ENCODE assay signal across 14 cellular contexts in genomic region chr12:4819654-4820053, GRCh38.
A peak's percentile ranks its signal among the peaks of the same experiment; 100 is the strongest.
DNase-seq lines count a peak whose midpoint lies in the region; ATAC-seq and FAIRE-seq lines count a peak whose summit lies in the region.
"Had no signal": no experiment of that assay in that cellular context is flagged by ENCODE, and none has a peak within 500 bp of the region (broad histone marks: within the 10 kb centered on the region; RNA-seq: fewer than 3 reads in every experiment).

No MANE protein-coding gene starts in this region.

- no peak for FAIRE-seq in urothelium cell line (lab: Jason Lieb, UNC)

- H3K27me3 Mint-ChIP-seq in memory B cell = no peaks in the 10 kb centered on the region
- H3K27me3 Mint-ChIP-seq in activated naive CD4-positive, alpha-beta T cell treated with anti-CD3 and anti-CD28 coated beads, Interleukin-2, amount 10 ng/mL, durations not matched to agents 7 days and 5 days = peaks cover 40% of the 10 kb centered on the region

- ATAC-seq in GM21529 (IDR thresholded peaks at IDR 0.05; ENCODE audit: unreplicated experiment) (peak; percentile 83), memory B cell (ENCODE audit: low read depth) (peak; percentile 95)

- peak overlapping the region; percentile 89 for H3K27ac Mint-ChIP-seq in memory B cell
- no peak overlapping the region for H3K27ac Mint-ChIP-seq in activated naive CD4-positive, alpha-beta T cell treated with anti-CD3 and anti-CD28 coated beads, Interleukin-2, amount 10 ng/mL, durations not matched to agents 7 days and 5 days
- H3K27ac Mint-ChIP-seq: activated CD4-positive, alpha-beta T cell treated with anti-CD3 and anti-CD28 coated beads, Interleukin-2, amount 10 ng/mL, durations not matched to agents 7 days and 5 days; activated naive CD8-positive, alpha-beta T cell treated with anti-CD3 and anti-CD28 coated beads for 36 hours had no signal

- CTCF ChIA-PET in activated naive CD4-positive, alpha-beta T cell treated with anti-CD3 and anti-CD28 coated beads, Interleukin-2, amount 10 ng/mL, durations not matched to agents 7 days and 5 days (lab: Charles Lee) = interaction anchor here (1.1 to 4.4 kb wide), 2 partner anchors 29 to 36 kb away, joined by 4 to 18 read pairs; no protein-coding TSS in a partner anchor

- peak; percentile 33 for DNase-seq in ELR (ENCODE audit: low read depth)
- DNase-seq in NAMALWA (ENCODE audit: low spot score) = peak; percentile 88
- DNase-seq in memory B cell (ENCODE audit: low spot score in 2 of 2) = no peak
- no peak for DNase-seq in stimulated activated CD8-positive, alpha-beta memory T cell treated with anti-CD3 and anti-CD28 coated beads, Interleukin-4, amount 100 ng/mL, for 48 hours
- DNase-seq in amygdala (lab: John Stamatoyannopoulos, UW) = no peak
- DNase-seq in urothelium cell line (ENCODE audit: low spot score) = no peak
- no peak for DNase-seq in activated naive CD4-positive, alpha-beta T cell treated with anti-CD3 and anti-CD28 coated beads, Interleukin-2, amount 10 ng/mL, durations not matched to agents 7 days and 5 days
- DNase-seq: activated CD4-positive, alpha-beta T cell treated with anti-CD3 and anti-CD28 coated beads, Interleukin-2, amount 10 ng/mL, durations not matched to agents 7 days and 5 days; activated naive CD8-positive, alpha-beta T cell treated with anti-CD3 and anti-CD28 coated beads for 36 hours; CD8-positive, alpha-beta memory T cell; heart right ventricle; NCI-H1930; Right ventricle myocardium superior had no signal

- H3K9me3 Mint-ChIP-seq in memory B cell = no peaks in the 10 kb centered on the region
- H3K9me3 Mint-ChIP-seq in activated naive CD4-positive, alpha-beta T cell treated with anti-CD3 and anti-CD28 coated beads, Interleukin-2, amount 10 ng/mL, durations not matched to agents 7 days and 5 days = no peaks in the 10 kb centered on the region
- H3K9me3 Mint-ChIP-seq: activated CD4-positive, alpha-beta T cell treated with anti-CD3 and anti-CD28 coated beads, Interleukin-2, amount 10 ng/mL, durations not matched to agents 7 days and 5 days; activated naive CD8-positive, alpha-beta T cell treated with anti-CD3 and anti-CD28 coated beads for 36 hours; CD8-positive, alpha-beta memory T cell had no signal

- peaks cover 26% of the 10 kb centered on the region for H3K4me1 Mint-ChIP-seq in memory B cell
- H3K4me1 Mint-ChIP-seq in activated naive CD4-positive, alpha-beta T cell treated with anti-CD3 and anti-CD28 coated beads, Interleukin-2, amount 10 ng/mL, durations not matched to agents 7 days and 5 days = peaks cover 23% of the 10 kb centered on the region

- no peaks in the 10 kb centered on the region for H3K36me3 Mint-ChIP-seq in memory B cell
- peaks cover 6% of the 10 kb centered on the region for H3K36me3 Mint-ChIP-seq in activated naive CD4-positive, alpha-beta T cell treated with anti-CD3 and anti-CD28 coated beads, Interleukin-2, amount 10 ng/mL, durations not matched to agents 7 days and 5 days
- H3K36me3 Mint-ChIP-seq: activated naive CD8-positive, alpha-beta T cell treated with anti-CD3 and anti-CD28 coated beads for 36 hours had no signal

- H3K4me3 Mint-ChIP-seq in memory B cell = no peak overlapping the region
- H3K4me3 Mint-ChIP-seq in activated naive CD4-positive, alpha-beta T cell treated with anti-CD3 and anti-CD28 coated beads, Interleukin-2, amount 10 ng/mL, durations not matched to agents 7 days and 5 days = no peak overlapping the region
- H3K4me3 Mint-ChIP-seq: activated CD4-positive, alpha-beta T cell treated with anti-CD3 and anti-CD28 coated beads, Interleukin-2, amount 10 ng/mL, durations not matched to agents 7 days and 5 days; activated naive CD8-positive, alpha-beta T cell treated with anti-CD3 and anti-CD28 coated beads for 36 hours; CD8-positive, alpha-beta memory T cell had no signal

Comparison
In these comparisons a context has a peak if more than half of its experiments do, and no peak if none do; other contexts are left out.
1. DNase-seq: peak in ELR (single experiment) and NAMALWA (single experiment); none in memory B cell (0 of 2), stimulated activated CD8-positive, alpha-beta memory T cell treated with anti-CD3 and anti-CD28 coated beads, Interleukin-4, amount 100 ng/mL, for 48 hours (single experiment), amygdala (0 of 56), urothelium cell line (single experiment) and activated naive CD4-positive, alpha-beta T cell treated with anti-CD3 and anti-CD28 coated beads, Interleukin-2, amount 10 ng/mL, durations not matched to agents 7 days and 5 days (single experiment).